In genomic region chr2:1328684-1329083, GRCh38 we compare ENCODE assay signal across 17 cellular contexts.
DNase-seq lines count a peak whose midpoint lies in the region; ATAC-seq, FAIRE-seq and TF ChIP-seq lines count a peak whose summit lies in the region.
"Had no signal": no experiment of that assay in that cellular context is flagged by ENCODE, and none has a peak within 500 bp of the region (broad histone marks: within the 10 kb centered on the region; RNA-seq: fewer than 3 reads in every experiment).

No MANE protein-coding gene starts in this region.

- no peak overlapping the region for H3K4me3 ChIP-seq in A549
- H3K4me3 ChIP-seq in neuronal stem cell (ENCODE audit: low read length in 2 of 2), result peak overlapping the region in 1 of 2 donors; percentile 68

- POLR2A ChIA-PET in A549 (lab: Yijun Ruan, JAX), result no interaction called here

- no peak overlapping the region for H3K23ac ChIP-seq in neuronal stem cell (ENCODE audit: low read depth, low read length, poor library complexity)

- H3K18ac ChIP-seq in neuronal stem cell (ENCODE audit: low read length), result no peak overlapping the region

- H3K4me1 ChIP-seq in A549 (no peaks in the 10 kb centered on the region), neuronal stem cell (ENCODE audit: control insufficient read depth in 2 of 2, insufficient read depth in 1 of 2, low read depth in 1 of 2, low read length in 2 of 2) (no peaks in the 10 kb centered on the region)

- FAIRE-seq in A549 (lab: Jason Lieb, UNC), result peak; percentile 7
- peak; percentile 93 for FAIRE-seq in HTR-8/SVneo (lab: Jason Lieb, UNC)

- no peak for ATAC-seq in A549
- ATAC-seq in GM21619 (IDR thresholded peaks at IDR 0.05; ENCODE audit: unreplicated experiment), result no peak

- no peak for TF ChIP-seq RAD21 in A549 (conservative IDR thresholded peaks at IDR 0.05 in 1 of 2, IDR thresholded peaks at IDR 0.05 in 1 of 2)

- no peaks in the 10 kb centered on the region for H3K79me1 ChIP-seq in neuronal stem cell (ENCODE audit: low read depth, low read length)

- no peak overlapping the region for H3K4ac ChIP-seq in neuronal stem cell (ENCODE audit: low read length)

- WGBS in A549 (ENCODE audit: missing lambda C conversion rate), result 39% methylated on average over 5 of the region's 5 CpGs
- no CpG with 5 or more reads among the region's 5 CpGs for WGBS in neuronal stem cell (ENCODE audit: extremely low coverage in 2 of 2, insufficient read length in 2 of 2, insufficient replicate concordance in 1 of 2), 2 donors

- no peak for TF ChIP-seq CTCF in A549 (IDR thresholded peaks at IDR 0.05)

- DNase-seq in A549 (ENCODE audit: low read depth in 1 of 2, low spot score in 1 of 2) (no peak), HTR-8/SVneo (ENCODE audit: insufficient read length, low spot score) (no peak), neuronal stem cell (ENCODE audit: low spot score) (no peak), nucleus accumbens (lab: John Stamatoyannopoulos, UW) (no peak), NCI-H69 (lab: John Stamatoyannopoulos, UW) (no peak)
- DNase-seq: 8988T; C1 segment of cervical spinal cord; Calu3; CD4-positive, alpha-beta memory T cell; COR-L47; DMS53; DMS79 treated with DMSO at 0.1 percent for 48 hours; GF-D8; GOT3; H7; HCEC 1CT had no signal

- TF ChIP-seq POLR2A in A549 (IDR thresholded peaks at IDR 0.05; ENCODE audit: low read length), result no peak

- no peak overlapping the region for H2AK5ac ChIP-seq in neuronal stem cell (ENCODE audit: low read depth, low read length)

- H2BK12ac ChIP-seq in neuronal stem cell (ENCODE audit: low read length), result no peak overlapping the region

- H3K27ac ChIP-seq in A549, result no peak overlapping the region
- no peak overlapping the region for H3K27ac ChIP-seq in neuronal stem cell (replicated peaks; ENCODE audit: low read length)

- peak overlapping the region; percentile 89 for H4K8ac ChIP-seq in neuronal stem cell (ENCODE audit: low read depth, low read length)

- no peaks in the 10 kb centered on the region for H3K36me3 ChIP-seq in neuronal stem cell (replicated peaks in 1 of 2; ENCODE audit: control insufficient read depth in 2 of 2, insufficient read depth in 2 of 2, low read length in 2 of 2)

- H2BK120ac ChIP-seq in neuronal stem cell (ENCODE audit: low read depth, low read length), result no peak overlapping the region

- TF ChIP-seq EP300 in A549 (IDR thresholded peaks at IDR 0.05), result no peak

- no peak overlapping the region for H2BK15ac ChIP-seq in neuronal stem cell (ENCODE audit: low read length)

- no peaks in the 10 kb centered on the region for H3K27me3 ChIP-seq in neuronal stem cell (ENCODE audit: control insufficient read depth in 3 of 3, insufficient read depth in 3 of 3, low read depth in 1 of 3, low read length in 3 of 3)

- no peaks in the 10 kb centered on the region for H3K9me3 ChIP-seq in A549
- H3K9me3 ChIP-seq in neuronal stem cell (replicated peaks in 1 of 2; ENCODE audit: control insufficient read depth in 2 of 2, insufficient read depth in 1 of 2, low read depth in 1 of 2, low read length in 2 of 2), result peaks cover 0 to 2% of the 10 kb centered on the region in 2 donors

- H3K4me2 ChIP-seq in A549, result no peak overlapping the region
- no peak overlapping the region for H3K4me2 ChIP-seq in neuronal stem cell (ENCODE audit: insufficient read depth, low read length, poor library complexity, severe bottlenecking)

- H3K14ac ChIP-seq in neuronal stem cell (ENCODE audit: low read length), result peak overlapping the region; percentile 85

- H2AFZ ChIP-seq in neuronal stem cell (ENCODE audit: low read length), result no peak overlapping the region

- H3K9ac ChIP-seq in neuronal stem cell (ENCODE audit: low read depth, low read length, poor library complexity), result no peak overlapping the region

- CTCF ChIA-PET in A549 (lab: Yijun Ruan, JAX), result interaction anchor here (1.1 kb wide), 1 partner anchor 15 kb away, joined by 3 read pairs; no protein-coding TSS in a partner anchor

- no peak overlapping the region for H4K91ac ChIP-seq in neuronal stem cell (ENCODE audit: low read depth, low read length, poor library complexity)

- no peak overlapping the region for H2BK5ac ChIP-seq in neuronal stem cell (ENCODE audit: low read length)

TF ChIP-seq in A549, 52 proteins besides CTCF, POLR2A, EP300 and RAD21:
- TF ChIP-seq HOXB13 (CRISPR knock-in tag; IDR thresholded peaks at IDR 0.05; ENCODE audit: low read depth) (no peak), TFCP2L1 (CRISPR knock-in tag; IDR thresholded peaks at IDR 0.05) (no peak), FOXS1 (CRISPR knock-in tag; IDR thresholded peaks at IDR 0.05) (no peak), JUN (IDR thresholded peaks at IDR 0.05) (no peak), HMGXB4 (CRISPR knock-in tag; IDR thresholded peaks at IDR 0.05; ENCODE audit: borderline replicate concordance) (no peak), CHD2 (IDR thresholded peaks at IDR 0.05; ENCODE audit: low read length, partially characterized antibody) (no peak), MAZ (IDR thresholded peaks at IDR 0.05; ENCODE audit: borderline replicate concordance, low read depth, low read length) (no peak), CEBPB (IDR thresholded peaks at IDR 0.05) (no peak)
